Comparison of ENCODE assay signal across 7 cellular contexts in the genomic region with DNA sequence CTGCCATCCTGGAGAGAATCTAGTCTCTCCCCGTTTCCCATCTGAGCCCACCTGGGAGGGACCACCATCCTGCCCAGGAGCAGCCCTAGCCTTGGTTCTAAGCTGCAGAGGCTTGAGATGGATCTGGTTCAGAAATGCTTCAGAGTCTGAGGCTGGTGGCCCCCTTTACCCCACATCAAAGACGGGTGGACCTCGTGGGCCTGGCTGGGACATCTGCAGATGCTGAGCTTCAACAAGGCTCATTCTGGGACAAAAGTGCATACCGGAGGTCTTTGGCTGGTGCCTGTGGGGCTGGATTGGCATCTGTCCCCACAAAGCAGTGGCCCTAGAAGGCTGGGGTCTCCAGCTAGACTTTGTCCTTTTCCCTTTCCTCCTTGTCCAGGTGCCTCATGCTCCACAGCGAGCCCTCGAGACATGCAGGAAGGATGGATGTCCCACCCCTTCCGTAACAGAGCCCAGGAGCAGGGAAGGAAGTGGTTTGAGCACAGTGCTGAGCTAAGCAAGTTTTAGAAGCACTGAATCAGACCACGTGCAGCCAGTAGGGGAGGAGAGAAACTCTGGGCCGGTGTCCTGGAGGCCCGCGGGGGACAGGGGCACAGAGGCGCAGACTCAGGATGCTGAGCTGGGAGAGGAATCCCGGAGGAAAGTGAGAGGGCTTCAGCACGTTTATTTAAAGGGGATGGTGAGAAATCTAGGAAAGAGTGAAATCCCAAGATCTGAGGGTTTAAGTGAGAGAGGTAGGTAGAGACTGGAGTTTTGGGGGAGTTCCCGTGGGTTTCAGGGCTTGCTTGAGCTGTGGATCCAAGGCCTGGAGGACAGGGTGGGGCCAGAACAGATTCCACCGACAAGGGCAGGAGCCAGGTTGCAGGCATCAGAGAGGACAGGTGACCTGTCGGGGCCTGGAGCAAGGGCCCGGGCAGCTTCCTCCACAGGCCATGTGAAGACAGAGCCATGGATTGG. TPM values are rescaled to one million over a fixed set of nuclear protein-coding genes. Genes with fewer than 3 reads are reported as not detected.
DNase-seq lines count a peak whose midpoint lies in the region; ATAC-seq and TF ChIP-seq lines count a peak whose summit lies in the region.

No MANE protein-coding gene starts in this region.

- peak overlapping the region; percentile 67 for H3K4me3 Mint-ChIP-seq in activated naive CD8-positive, alpha-beta T cell treated with anti-CD3 and anti-CD28 coated beads for 36 hours

- TF ChIP-seq CTCF in HL-60 (IDR thresholded peaks at IDR 0.05; ENCODE audit: insufficient read depth, low read length): no peak

- H3K27ac Mint-ChIP-seq in activated naive CD8-positive, alpha-beta T cell treated with anti-CD3 and anti-CD28 coated beads for 36 hours: peak overlapping the region; percentile 88

- H3K4me1 Mint-ChIP-seq in activated naive CD8-positive, alpha-beta T cell treated with anti-CD3 and anti-CD28 coated beads for 36 hours: peaks cover 19% of the 10 kb centered on the region

- peaks cover 23% of the 10 kb centered on the region for H3K27me3 Mint-ChIP-seq in activated naive CD8-positive, alpha-beta T cell treated with anti-CD3 and anti-CD28 coated beads for 36 hours

- DNase-seq in HL-60 (ENCODE audit: low read depth in 1 of 2, low spot score in 1 of 2): peak; percentile 60 to 70
- no peak for DNase-seq in activated naive CD8-positive, alpha-beta T cell treated with anti-CD3 and anti-CD28 coated beads for 36 hours
- peak; percentile 61 for DNase-seq in sciatic nerve (ENCODE audit: low spot score)
- DNase-seq in DMS79 treated with DMSO at 0.1 percent for 48 hours (lab: John Stamatoyannopoulos, UW): no peak
- DNase-seq in NCI-H2196 treated with DMSO at 0.1 percent for 48 hours (lab: John Stamatoyannopoulos, UW; ENCODE audit: unreplicated experiment): no peak
- no peak for DNase-seq in NAMALWA (ENCODE audit: low spot score)

- peaks cover 2% of the 10 kb centered on the region for H3K36me3 Mint-ChIP-seq in activated naive CD8-positive, alpha-beta T cell treated with anti-CD3 and anti-CD28 coated beads for 36 hours

- no peak overlapping the region for H3K27ac ChIP-seq in HL-60 (replicated peaks)

- ATAC-seq in GM19025 (IDR thresholded peaks at IDR 0.05; ENCODE audit: low read depth, unreplicated experiment) (peak; percentile 29), sciatic nerve (peak; percentile 72)

- H3K27me3 ChIP-seq in HL-60 (ENCODE audit: insufficient read depth, poor library complexity, severe bottlenecking): peaks cover 1% of the 10 kb centered on the region

- H3K4me3 ChIP-seq in HL-60 (replicated peaks; ENCODE audit: insufficient read depth, low read length): no peak overlapping the region

- H3K9me3 Mint-ChIP-seq in activated naive CD8-positive, alpha-beta T cell treated with anti-CD3 and anti-CD28 coated beads for 36 hours: no peaks in the 10 kb centered on the region

- intact Hi-C loops in sciatic nerve (cut with DNase I): no loop called here

RNA-seq across cellular contexts. Expression of a gene that starts 4.6 kb away (rescaled TPM):
- 1 to 10 TPM; 3.8 to 4.0 TPM for total RNA-seq in activated naive CD8-positive, alpha-beta T cell treated with anti-CD3 and anti-CD28 coated beads for 36 hours
- 8.7 TPM for total RNA-seq in sciatic nerve

RNA-seq across cellular contexts. Expression of a gene that starts 22.6 kb away (rescaled TPM):
- total RNA-seq in activated naive CD8-positive, alpha-beta T cell treated with anti-CD3 and anti-CD28 coated beads for 36 hours: under 1 TPM; 0.10 to 0.14 TPM
- 1.8 TPM for total RNA-seq in sciatic nerve

Comparison
In these comparisons a context has a peak if more than half of its experiments do, and no peak if none do; other contexts are left out.
1. DNase-seq: peak in HL-60 (2 of 2) and sciatic nerve (single experiment); none in activated naive CD8-positive, alpha-beta T cell treated with anti-CD3 and anti-CD28 coated beads for 36 hours (single experiment), DMS79 treated with DMSO at 0.1 percent for 48 hours (single experiment), NCI-H2196 treated with DMSO at 0.1 percent for 48 hours (single experiment) and NAMALWA (single experiment).